ENCODE assay signal across 9 cellular contexts in genomic region chr17:80455784-80456183, GRCh38. TPM values are rescaled to one million over a fixed set of nuclear protein-coding genes. Genes with fewer than 3 reads are reported as not detected.
DNase-seq lines count a peak whose midpoint lies in the region; ATAC-seq, FAIRE-seq and TF ChIP-seq lines count a peak whose summit lies in the region.
"Had no signal": no experiment of that assay in that cellular context is flagged by ENCODE, and none has a peak within 500 bp of the region (broad histone marks: within the 10 kb centered on the region; RNA-seq: fewer than 3 reads in every experiment).

No MANE protein-coding gene starts in this region.

- TF ChIP-seq POLR2A in K562 (conservative IDR thresholded peaks at IDR 0.05) = no peak

- intact Hi-C loops in K562 (cut with micrococcal nuclease) = no loop called here

- no peaks in the 10 kb centered on the region for H3K9me2 ChIP-seq in Karpas-422 (replicated peaks; ENCODE audit: insufficient read depth, low read length)

- H2AFZ ChIP-seq in Karpas-422 (ENCODE audit: low read length) (no peak overlapping the region), K562 (ENCODE audit: low read depth, low read length) (peak overlapping the region; percentile 90; the same call in 1 of the 2 replicates)

- H3K27ac ChIP-seq in BLaER1 = no peak overlapping the region
- H3K27ac ChIP-seq in Karpas-422 (ENCODE audit: low read length) = no peak overlapping the region
- no peak overlapping the region; the same call in 2 of the 3 replicates for H3K27ac ChIP-seq in K562 (ENCODE audit: extremely low read depth, low read depth, low read length)

- no peak for TF ChIP-seq RAD21 in K562 (CRISPR knock-in tag; conservative IDR thresholded peaks at IDR 0.05 in 1 of 2, IDR thresholded peaks at IDR 0.05 in 1 of 2)

- no peaks in the 10 kb centered on the region for H3K9me1 ChIP-seq in K562 (ENCODE audit: control insufficient read depth, insufficient read depth, low read length)

- H3K4me1 ChIP-seq in BLaER1 (peaks cover 52% of the 10 kb centered on the region), Karpas-422 (ENCODE audit: low read length) (peaks cover 21% of the 10 kb centered on the region), K562 (replicated peaks in 1 of 2; ENCODE audit: control insufficient read depth in 2 of 2, insufficient read depth in 2 of 2, low read length in 2 of 2) (peaks cover 36 to 54% of the 10 kb centered on the region in 2 experiments), BE2C (no peaks in the 10 kb centered on the region)

- peak overlapping the region; percentile 83 to 95 (median 90) for H3K4me3 Mint-ChIP-seq in naive thymus-derived CD8-positive, alpha-beta T cell

- no peak for ATAC-seq in K562
- no peak for ATAC-seq in naive thymus-derived CD8-positive, alpha-beta T cell
- no peak for ATAC-seq in HG02884 (IDR thresholded peaks at IDR 0.05; ENCODE audit: unreplicated experiment)
- ATAC-seq in HG03135 (IDR thresholded peaks at IDR 0.05; ENCODE audit: unreplicated experiment) = no peak

- DNase-seq in Karpas-422 (no peak), K562 (ENCODE audit: extremely low read depth in 1 of 4, low spot score in 3 of 4) (peak in 2 of 4 experiments; percentile 40 to 42), BE2C (no peak), D341Med (ENCODE audit: low spot score) (no peak)
- no peak for DNase-seq in naive thymus-derived CD8-positive, alpha-beta T cell
- DNase-seq: retina had no signal

- no peaks in the 10 kb centered on the region for H3K36me3 Mint-ChIP-seq in naive thymus-derived CD8-positive, alpha-beta T cell

- no TSS peak for BruUV-seq in K562 (replicated peaks; lab: Mats Ljungman, UMichigan)

- H3K27me3 ChIP-seq in BLaER1 = peaks cover 28% of the 10 kb centered on the region
- no peaks in the 10 kb centered on the region for H3K27me3 ChIP-seq in Karpas-422 (ENCODE audit: low read length)
- H3K27me3 ChIP-seq in K562 (ENCODE audit: control insufficient read depth in 2 of 2, insufficient read depth in 2 of 2, low read length in 2 of 2) = peaks cover 7 to 31% of the 10 kb centered on the region in 2 experiments; a peak in 4 of 5 replicates
- no peaks in the 10 kb centered on the region for H3K27me3 ChIP-seq in BE2C

- H3K4me1 Mint-ChIP-seq in naive thymus-derived CD8-positive, alpha-beta T cell = peaks cover 7 to 24% (median 18%) of the 10 kb centered on the region in 4 donors

- TF ChIP-seq EP300 in K562 (IDR thresholded peaks at IDR 0.05; ENCODE audit: low read length) = no peak

- TF ChIP-seq CTCF in K562 (IDR thresholded peaks at IDR 0.05 in 2 of 3, conservative IDR thresholded peaks at IDR 0.05 in 1 of 3; ENCODE audit: insufficient read depth in 2 of 3, low read depth in 1 of 3, low read length in 3 of 3) (no peak), BE2C (IDR thresholded peaks at IDR 0.05; ENCODE audit: low read depth, low read length) (no peak)

- H3K79me2 ChIP-seq in Karpas-422 (ENCODE audit: low read length) (no peaks in the 10 kb centered on the region), K562 (ENCODE audit: control insufficient read depth, insufficient read depth, low read length) (peaks cover 3% of the 10 kb centered on the region; the same call in 2 of the 3 replicates)

- FAIRE-seq in K562 (lab: Jason Lieb, UNC) = no peak

- H4K20me1 ChIP-seq in BLaER1 (no peaks in the 10 kb centered on the region), Karpas-422 (ENCODE audit: insufficient read depth, low read depth, low read length) (no peaks in the 10 kb centered on the region), K562 (replicated peaks; ENCODE audit: control insufficient read depth, insufficient read depth, low read length) (no peaks in the 10 kb centered on the region; the same call in 1 of the 2 replicates)

- H3K9me3 Mint-ChIP-seq in naive thymus-derived CD8-positive, alpha-beta T cell = no peaks in the 10 kb centered on the region

- 33% methylated on average over 4 of the region's 4 CpGs for WGBS in K562 (ENCODE audit: insufficient coverage, low coverage, missing lambda C conversion rate)

- POLR2A ChIA-PET in K562 (lab: Yijun Ruan, JAX) = interaction anchor here (1.2 to 1.3 kb wide), 2 partner anchors 12 to 536 kb away, joined by 6 to 10 read pairs; partner anchors contain the start of gene CHMP6
- POLR2A ChIA-PET in naive thymus-derived CD8-positive, alpha-beta T cell (lab: Charles Lee) = interaction anchor here (1.1 to 2.6 kb wide), 7 partner anchors 20 to 659 kb away, joined by 3 to 15 read pairs (median 6); partner anchors contain the start of genes CBX8, GAA and NPTX1

- CTCF ChIA-PET in K562 (lab: Yijun Ruan, JAX; ENCODE audit: low intra/inter-chr PET ratio) = no interaction called here

- H3K9me3 ChIP-seq in BLaER1 = no peaks in the 10 kb centered on the region
- no peaks in the 10 kb centered on the region for H3K9me3 ChIP-seq in Karpas-422 (ENCODE audit: low read length)
- no peaks in the 10 kb centered on the region for H3K9me3 ChIP-seq in K562 (replicated peaks; ENCODE audit: control insufficient read depth, insufficient read depth, low read depth, low read length)
- H3K9me3 ChIP-seq in BE2C = no peaks in the 10 kb centered on the region

- no peaks in the 10 kb centered on the region for H3K36me3 ChIP-seq in BLaER1
- no peaks in the 10 kb centered on the region for H3K36me3 ChIP-seq in Karpas-422 (ENCODE audit: insufficient read depth, low read length)
- no peaks in the 10 kb centered on the region for H3K36me3 ChIP-seq in K562 (ENCODE audit: control insufficient read depth, insufficient read depth, low read length)
- no peaks in the 10 kb centered on the region for H3K36me3 ChIP-seq in BE2C

- peaks cover 11 to 36% (median 17%) of the 10 kb centered on the region in 5 donors for H3K27me3 Mint-ChIP-seq in naive thymus-derived CD8-positive, alpha-beta T cell

- peak overlapping the region; percentile 94 for H3K4me2 ChIP-seq in BLaER1
- H3K4me2 ChIP-seq in Karpas-422 (ENCODE audit: low read depth, low read length, poor library complexity, severe bottlenecking) = peak overlapping the region; percentile 88
- H3K4me2 ChIP-seq in K562 (ENCODE audit: insufficient read depth, low read length) = peak overlapping the region; percentile 91

- peak overlapping the region; percentile 92 to 98 (median 98) for H3K27ac Mint-ChIP-seq in naive thymus-derived CD8-positive, alpha-beta T cell

- H3K4me3 ChIP-seq in BLaER1 (peak overlapping the region; percentile 74; the same call in 1 of the 2 replicates), Karpas-422 (ENCODE audit: low read length) (peak overlapping the region; percentile 97), K562 (peak overlapping the region; percentile 72; the same call in 1 of the 2 replicates), BE2C (ENCODE audit: low read depth, low read length) (no peak overlapping the region)

- in situ Hi-C loops in K562 (cut with MboI) = no loop called here

- H3K9ac ChIP-seq in BLaER1 (no peak overlapping the region), Karpas-422 (ENCODE audit: low read length) (peak overlapping the region; percentile 99), K562 (ENCODE audit: insufficient read depth in 1 of 2, low read depth in 2 of 2, low read length in 2 of 2) (peak overlapping the region; percentile 82 to 97; a peak in 3 of 4 replicates)

RNA-seq across cellular contexts. Expression of gene NPTX1, which starts 20.6 kb away (rescaled TPM):
- total RNA-seq in Karpas-422 (2014; rRNA removed; shearing (Covaris generic); ENCODE audit: low replicate concordance) = not detected in 2 replicates
- not detected in 2 replicates for total RNA-seq in K562 (2011; cell fraction: chromatin; rRNA removed; ENCODE audit: low replicate concordance)
- not detected in 2 replicates for total RNA-seq in K562 (2011; cell fraction: nucleolus; rRNA removed)
- not detected in 2 replicates for total RNA-seq in K562 (2011; cell fraction: nucleoplasm; rRNA removed)
- not detected in 2 replicates for total RNA-seq in K562 (2014; rRNA removed)
- total RNA-seq in K562 (2014; rRNA removed; fragmentation: Illumina TruSeq; extraction: Trizol) = not detected in 2 replicates
- not detected in 2 replicates for total RNA-seq in K562 (2015; rRNA removed; fragmentation: Illumina TruSeq; extraction: Trizol)
- 0.04 TPM in 1 of 2 replicates, not detected in the other for total RNA-seq in K562 (2021)
- polyA plus RNA-seq in K562 (2011; rRNA removed) = not detected in 2 replicates
- not detected in 2 replicates for polyA plus RNA-seq in K562 (2011; cell fraction: cytosol; rRNA removed)
- polyA plus RNA-seq in K562 (2011; cell fraction: nucleus; rRNA removed) = 0.03 TPM in 1 of 2 replicates, not detected in the other
- not detected in 2 replicates for polyA plus RNA-seq in K562 (2012)
- polyA plus RNA-seq in K562 (2014; fragmentation: Illumina TruSeq; extraction: Trizol) = not detected in 2 replicates
- polyA plus RNA-seq in K562 (2014; fragmentation: Nextera tagmentation; extraction: Ambion mirVana) = not detected
- polyA plus RNA-seq in K562 (2014; rRNA removed) = not detected in 2 replicates
- polyA minus RNA-seq in K562 (2011; rRNA and poly(A)+ RNA removed) = not detected in 2 replicates
- polyA minus RNA-seq in K562 (2011; cell fraction: cytosol; rRNA and poly(A)+ RNA removed) = 0.19 TPM in 1 of 2 replicates, not detected in the other
- under 0.01 TPM in 1 of 2 replicates, not detected in the other for polyA minus RNA-seq in K562 (2011; cell fraction: nucleus; rRNA and poly(A)+ RNA removed)
- total RNA-seq in naive thymus-derived CD8-positive, alpha-beta T cell = not detected
- not detected for polyA plus RNA-seq in naive thymus-derived CD8-positive, alpha-beta T cell
- polyA plus RNA-seq in BE2C (2012; ENCODE audit: insufficient read depth, insufficient read length, low read depth) = 0.28 TPM

RNA-seq across cellular contexts. Expression of gene ENDOV, which starts 40.8 kb away (rescaled TPM):
- total RNA-seq in Karpas-422 (2014; rRNA removed; shearing (Covaris generic); ENCODE audit: low replicate concordance) = 11.4 and 22.7 TPM in 2 replicates
- 28.5 and 57.0 TPM in 2 replicates for total RNA-seq in K562 (2011; cell fraction: chromatin; rRNA removed; ENCODE audit: low replicate concordance)
- total RNA-seq in K562 (2011; cell fraction: nucleolus; rRNA removed) = 34.7 and 37.9 TPM in 2 replicates
- 40.0 and 51.1 TPM in 2 replicates for total RNA-seq in K562 (2011; cell fraction: nucleoplasm; rRNA removed)
- 3.1 and 5.2 TPM in 2 replicates for total RNA-seq in K562 (2014; rRNA removed)
- 2.0 and 2.3 TPM in 2 replicates for total RNA-seq in K562 (2014; rRNA removed; fragmentation: Illumina TruSeq; extraction: Trizol)
- total RNA-seq in K562 (2015; rRNA removed; fragmentation: Illumina TruSeq; extraction: Trizol) = 2.8 and 3.7 TPM in 2 replicates
- total RNA-seq in K562 (2021) = 7.1 and 7.3 TPM in 2 replicates
- polyA plus RNA-seq in K562 (2011; rRNA removed) = 7.9 and 8.2 TPM in 2 replicates
- polyA plus RNA-seq in K562 (2011; cell fraction: cytosol; rRNA removed) = 6.6 and 8.3 TPM in 2 replicates
- polyA plus RNA-seq in K562 (2011; cell fraction: nucleus; rRNA removed) = 11.9 and 21.5 TPM in 2 replicates
- 7.7 and 9.4 TPM in 2 replicates for polyA plus RNA-seq in K562 (2012)
- 4.3 and 5.0 TPM in 2 replicates for polyA plus RNA-seq in K562 (2014; fragmentation: Illumina TruSeq; extraction: Trizol)
- polyA plus RNA-seq in K562 (2014; fragmentation: Nextera tagmentation; extraction: Ambion mirVana) = 1 to 10 TPM; 1.2 to 3.2 TPM
- 3.8 and 5.6 TPM in 2 replicates for polyA plus RNA-seq in K562 (2014; rRNA removed)
- 5.5 and 6.0 TPM in 2 replicates for polyA minus RNA-seq in K562 (2011; rRNA and poly(A)+ RNA removed)
- 2.5 and 3.7 TPM in 2 replicates for polyA minus RNA-seq in K562 (2011; cell fraction: cytosol; rRNA and poly(A)+ RNA removed)
- 8.9 and 14.3 TPM in 2 replicates for polyA minus RNA-seq in K562 (2011; cell fraction: nucleus; rRNA and poly(A)+ RNA removed)
- total RNA-seq in naive thymus-derived CD8-positive, alpha-beta T cell = 10 to 100 TPM; 20.6 TPM
- 10 to 100 TPM in 1 of 3 donors, 1 to 10 TPM in 2; 7.5 to 10.3 (median 9.5) TPM for polyA plus RNA-seq in naive thymus-derived CD8-positive, alpha-beta T cell
- 52.5 TPM for polyA plus RNA-seq in BE2C (2012; ENCODE audit: insufficient read depth, insufficient read length, low read depth)
